Comparison of ENCODE assay signal across 19 cellular contexts in the genomic region with DNA sequence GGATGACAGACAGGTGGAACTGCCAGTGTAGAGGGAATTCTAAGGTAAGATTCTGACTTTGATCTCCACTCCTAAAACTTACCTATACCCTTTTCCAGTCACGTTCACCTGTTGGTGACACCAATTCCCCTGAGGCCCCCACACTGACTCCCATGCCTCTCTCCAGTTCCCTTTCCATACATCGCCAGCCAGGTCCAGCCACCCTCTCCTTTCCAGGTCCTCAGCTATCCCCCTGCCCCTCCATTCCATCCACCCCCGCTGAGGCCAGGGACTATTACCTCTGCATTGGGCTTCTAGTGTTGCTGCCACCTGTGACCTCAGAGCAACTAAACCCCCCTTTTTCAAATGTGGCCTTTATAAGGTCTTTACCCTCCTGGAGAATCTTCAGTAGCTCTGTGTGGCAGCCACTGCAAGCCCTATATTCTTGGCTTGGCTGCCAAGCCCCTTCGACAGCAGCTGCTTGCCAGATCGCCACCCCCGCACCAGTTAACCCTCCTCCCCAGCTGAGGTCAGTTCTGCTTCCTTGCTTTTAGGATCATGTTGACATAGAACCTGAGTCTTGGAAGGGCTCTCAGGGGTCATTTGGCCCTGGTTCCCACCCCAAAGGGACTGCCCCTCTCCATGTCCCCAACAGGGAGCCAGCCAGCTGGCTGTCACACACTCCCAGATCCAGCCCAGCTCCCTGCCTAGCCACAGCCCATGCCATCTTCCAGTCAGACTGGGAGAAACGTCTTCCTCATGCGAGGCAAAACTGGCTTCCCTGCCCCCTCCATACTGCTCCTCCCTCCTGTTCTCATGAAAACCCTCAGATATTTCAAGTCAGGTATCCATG. TPM values are rescaled to one million over a fixed set of nuclear protein-coding genes. Genes with fewer than 3 reads are reported as not detected.
DNase-seq lines count a peak whose midpoint lies in the region; ATAC-seq and TF ChIP-seq lines count a peak whose summit lies in the region.
"Had no signal": no experiment of that assay in that cellular context is flagged by ENCODE, and none has a peak within 500 bp of the region (broad histone marks: within the 10 kb centered on the region; RNA-seq: fewer than 3 reads in every experiment).

No MANE protein-coding gene starts in this region.

- H3K4me3 ChIP-seq in OCI-LY3 (ENCODE audit: low read length) (no peak overlapping the region), gastroesophageal sphincter (no peak overlapping the region), MM.1S (ENCODE audit: low read length) (no peak overlapping the region)
- H3K4me3 ChIP-seq: A549, HAP-1, upper lobe of right lung had no signal

- H3K4me1 Mint-ChIP-seq in activated CD4-positive, alpha-beta T cell treated with anti-CD3 and anti-CD28 coated beads for 36 hours, result no peaks in the 10 kb centered on the region
- H3K4me1 Mint-ChIP-seq in stimulated activated naive B cell treated with anti-CD40 and anti-IgM and Interleukin-4, amounts not matched to agents 10 μg/mL and 1 μg/mL and 100 μg/mL, for 72 hours, result peaks cover 28 to 51% of the 10 kb centered on the region in 2 donors
- H3K4me1 Mint-ChIP-seq: activated CD4-positive, alpha-beta T cell treated with anti-CD3 and anti-CD28 coated beads, Interleukin-2, amount 10 ng/mL, durations not matched to agents 7 days and 5 days; activated naive CD4-positive, alpha-beta T cell treated with anti-CD3 and anti-CD28 coated beads, Interleukin-2, amount 10 ng/mL, durations not matched to agents 7 days and 5 days had no signal

- H3K79me2 ChIP-seq in OCI-LY3 (ENCODE audit: low read length) (peaks cover 12% of the 10 kb centered on the region), MM.1S (ENCODE audit: low read length) (peaks cover 14% of the 10 kb centered on the region)

- TF ChIP-seq EP300 in gastroesophageal sphincter (IDR thresholded peaks at IDR 0.05), result no peak

- WGBS in gastroesophageal sphincter (ENCODE audit: low coverage in 1 of 2), 2 donors, result 70 to 90% methylated on average over 4 of the region's 8 CpGs

- H3K9ac ChIP-seq in OCI-LY3 (ENCODE audit: low read length) (no peak overlapping the region), MM.1S (ENCODE audit: low read length) (no peak overlapping the region)

- H3K27ac Mint-ChIP-seq in activated CD4-positive, alpha-beta T cell treated with anti-CD3 and anti-CD28 coated beads for 36 hours, result peak overlapping the region; percentile 28
- H3K27ac Mint-ChIP-seq in stimulated activated naive B cell treated with anti-CD40 and anti-IgM and Interleukin-4, amounts not matched to agents 10 μg/mL and 1 μg/mL and 100 μg/mL, for 72 hours, result peak overlapping the region; percentile 79
- H3K27ac Mint-ChIP-seq: activated CD4-positive, alpha-beta T cell treated with anti-CD3 and anti-CD28 coated beads, Interleukin-2, amount 10 ng/mL, durations not matched to agents 7 days and 5 days; activated naive CD4-positive, alpha-beta T cell treated with anti-CD3 and anti-CD28 coated beads, Interleukin-2, amount 10 ng/mL, durations not matched to agents 7 days and 5 days had no signal

- H3K4me1 ChIP-seq in OCI-LY3 (ENCODE audit: low read length) (peaks cover 7% of the 10 kb centered on the region; the same call in 1 of the 2 replicates), gastroesophageal sphincter (peaks cover 0 to 73% (median 37%) of the 10 kb centered on the region in 3 donors), MM.1S (ENCODE audit: low read length) (no peaks in the 10 kb centered on the region)
- H3K4me1 ChIP-seq: HAP-1 had no signal

- POLR2A ChIA-PET in activated CD4-positive, alpha-beta T cell treated with anti-CD3 and anti-CD28 coated beads for 36 hours (lab: Charles Lee), result no interaction called here

- TF ChIP-seq POLR2A in gastroesophageal sphincter (IDR thresholded peaks at IDR 0.05), result no peak

- 0 out of 2 replicates have a peak overlapping the region, but pooled peaks have one; percentile 94 for H3K4me2 ChIP-seq in OCI-LY3 (ENCODE audit: low read length)
- H3K4me2 ChIP-seq in MM.1S (ENCODE audit: low read depth, low read length), result no peak overlapping the region
- H3K4me2 ChIP-seq: A549 had no signal

- H3K36me3 ChIP-seq in OCI-LY3 (replicated peaks; ENCODE audit: low read depth, low read length), result peaks cover 3% of the 10 kb centered on the region
- peaks cover 0 to 92% of the 10 kb centered on the region in 2 donors for H3K36me3 ChIP-seq in gastroesophageal sphincter
- no peaks in the 10 kb centered on the region for H3K36me3 ChIP-seq in MM.1S (replicated peaks; ENCODE audit: insufficient read depth, low read length)

- H2AFZ ChIP-seq in OCI-LY3 (ENCODE audit: low read depth, low read length), result no peak overlapping the region
- H2AFZ ChIP-seq in MM.1S (ENCODE audit: low read length), result no peak overlapping the region

- no peak for ATAC-seq in activated CD4-positive, alpha-beta T cell treated with anti-CD3 and anti-CD28 coated beads for 36 hours
- ATAC-seq in gastroesophageal sphincter, result no peak
- ATAC-seq in stimulated activated naive B cell treated with anti-CD40 and anti-IgM and Interleukin-4, amounts not matched to agents 10 μg/mL and 1 μg/mL and 100 μg/mL, for 72 hours (replicated peaks), result no peak
- no peak for ATAC-seq in HG03342 (IDR thresholded peaks at IDR 0.05; ENCODE audit: unreplicated experiment)
- ATAC-seq: A549, left lobe of liver, upper lobe of right lung had no signal

- CTCF ChIA-PET in activated CD4-positive, alpha-beta T cell treated with anti-CD3 and anti-CD28 coated beads for 36 hours (lab: Charles Lee), result interaction anchor here (0.6 to 1.5 kb wide), 6 partner anchors 35 to 312 kb away, joined by 3 read pairs; no protein-coding TSS in a partner anchor

- no peaks in the 10 kb centered on the region for H3K9me3 Mint-ChIP-seq in activated CD4-positive, alpha-beta T cell treated with anti-CD3 and anti-CD28 coated beads for 36 hours (ENCODE audit: low read depth)
- peaks cover 0 to 4% of the 10 kb centered on the region in 2 donors for H3K9me3 Mint-ChIP-seq in stimulated activated naive B cell treated with anti-CD40 and anti-IgM and Interleukin-4, amounts not matched to agents 10 μg/mL and 1 μg/mL and 100 μg/mL, for 72 hours
- H3K9me3 Mint-ChIP-seq: activated naive CD4-positive, alpha-beta T cell treated with anti-CD3 and anti-CD28 coated beads, Interleukin-2, amount 10 ng/mL, durations not matched to agents 7 days and 5 days had no signal

- H4K20me1 ChIP-seq in OCI-LY3 (ENCODE audit: insufficient read depth, low read length), result no peaks in the 10 kb centered on the region
- no peaks in the 10 kb centered on the region for H4K20me1 ChIP-seq in MM.1S (ENCODE audit: insufficient read depth, low read length)

- no peak overlapping the region for H3K4me3 Mint-ChIP-seq in activated CD4-positive, alpha-beta T cell treated with anti-CD3 and anti-CD28 coated beads for 36 hours
- peak overlapping the region in 1 of 2 donors; percentile 8 for H3K4me3 Mint-ChIP-seq in stimulated activated naive B cell treated with anti-CD40 and anti-IgM and Interleukin-4, amounts not matched to agents 10 μg/mL and 1 μg/mL and 100 μg/mL, for 72 hours
- H3K4me3 Mint-ChIP-seq: activated CD4-positive, alpha-beta T cell treated with anti-CD3 and anti-CD28 coated beads, Interleukin-2, amount 10 ng/mL, durations not matched to agents 7 days and 5 days; activated naive CD4-positive, alpha-beta T cell treated with anti-CD3 and anti-CD28 coated beads, Interleukin-2, amount 10 ng/mL, durations not matched to agents 7 days and 5 days had no signal

- DNase-seq in activated CD4-positive, alpha-beta T cell treated with anti-CD3 and anti-CD28 coated beads for 36 hours, result no peak
- no peak for DNase-seq in activated CD4-positive, alpha-beta T cell treated with anti-CD3 and anti-CD28 coated beads for 48 hours
- DNase-seq in stimulated activated naive B cell treated with anti-CD40 and anti-IgM and Interleukin-4, amounts not matched to agents 10 μg/mL and 1 μg/mL and 100 μg/mL, for 72 hours, result no peak
- DNase-seq in GDM1 (lab: John Stamatoyannopoulos, UW), result no peak
- no peak for DNase-seq in MM.1S
- DNase-seq: activated CD4-positive, alpha-beta T cell treated with anti-CD3 and anti-CD28 coated beads, Interleukin-2, amount 10 ng/mL, durations not matched to agents 7 days and 5 days; activated naive CD4-positive, alpha-beta T cell treated with anti-CD3 and anti-CD28 coated beads, Interleukin-2, amount 10 ng/mL, durations not matched to agents 7 days and 5 days; Caco-2; EL; NCI-H1105 treated with DMSO at 0.1 percent for 48 hours; NCI-H2081 treated with DMSO at 0.1 percent for 48 hours; stimulated activated CD4-positive, alpha-beta T cell treated with anti-CD3 and anti-CD28 coated beads, Interleukin-4, amount 100 ng/mL, for 24 hours; upper lobe of right lung had no signal

- H3K36me3 Mint-ChIP-seq in activated CD4-positive, alpha-beta T cell treated with anti-CD3 and anti-CD28 coated beads for 36 hours (ENCODE audit: low read depth), result peaks cover 72% of the 10 kb centered on the region
- peaks cover 93 to 100% of the 10 kb centered on the region in 2 donors for H3K36me3 Mint-ChIP-seq in stimulated activated naive B cell treated with anti-CD40 and anti-IgM and Interleukin-4, amounts not matched to agents 10 μg/mL and 1 μg/mL and 100 μg/mL, for 72 hours

- TF ChIP-seq CTCF in OCI-LY3 (IDR thresholded peaks at IDR 0.05; ENCODE audit: low read depth, low read length) (no peak), gastroesophageal sphincter (IDR thresholded peaks at IDR 0.05) (no peak), MM.1S (IDR thresholded peaks at IDR 0.05; ENCODE audit: low read length) (no peak)

- intact Hi-C loops in activated CD4-positive, alpha-beta T cell treated with anti-CD3 and anti-CD28 coated beads for 36 hours (cut with DNase I, micrococcal nuclease), result no loop called here

- H3K9me2 ChIP-seq in MM.1S (replicated peaks; ENCODE audit: insufficient read depth, low read length), result no peaks in the 10 kb centered on the region

- no peaks in the 10 kb centered on the region for H3F3A ChIP-seq in MM.1S (ENCODE audit: insufficient read depth, low read length)

- H3K9me3 ChIP-seq in OCI-LY3 (ENCODE audit: insufficient read depth, low read length) (no peaks in the 10 kb centered on the region), gastroesophageal sphincter (no peaks in the 10 kb centered on the region), MM.1S (replicated peaks; ENCODE audit: insufficient read depth, low read length) (no peaks in the 10 kb centered on the region)
- H3K9me3 ChIP-seq: A549, Caco-2, HAP-1, upper lobe of right lung had no signal

- H3K27me3 Mint-ChIP-seq in activated CD4-positive, alpha-beta T cell treated with anti-CD3 and anti-CD28 coated beads for 36 hours, result no peaks in the 10 kb centered on the region
- H3K27me3 Mint-ChIP-seq in stimulated activated naive B cell treated with anti-CD40 and anti-IgM and Interleukin-4, amounts not matched to agents 10 μg/mL and 1 μg/mL and 100 μg/mL, for 72 hours, result peaks cover 0 to 15% of the 10 kb centered on the region in 2 donors
- H3K27me3 Mint-ChIP-seq: activated CD4-positive, alpha-beta T cell treated with anti-CD3 and anti-CD28 coated beads, Interleukin-2, amount 10 ng/mL, durations not matched to agents 7 days and 5 days; activated naive CD4-positive, alpha-beta T cell treated with anti-CD3 and anti-CD28 coated beads, Interleukin-2, amount 10 ng/mL, durations not matched to agents 7 days and 5 days had no signal

- H3K27ac ChIP-seq in OCI-LY3 (ENCODE audit: low read length) (no peak overlapping the region), gastroesophageal sphincter (peak overlapping the region in 3 of 4 donors; percentile 44 to 80 (median 51)), MM.1S (ENCODE audit: low read length) (no peak overlapping the region)
- H3K27ac ChIP-seq: upper lobe of right lung had no signal

- H3K27me3 ChIP-seq in OCI-LY3 (ENCODE audit: low read depth, low read length), result no peaks in the 10 kb centered on the region
- H3K27me3 ChIP-seq in gastroesophageal sphincter, result no peaks in the 10 kb centered on the region
- H3K27me3 ChIP-seq in MM.1S (replicated peaks; ENCODE audit: insufficient read depth, low read length), result no peaks in the 10 kb centered on the region
- H3K27me3 ChIP-seq: upper lobe of right lung had no signal

RNA-seq across cellular contexts. Expression of a gene that starts 14.7 kb away (rescaled TPM):
- total RNA-seq in activated CD4-positive, alpha-beta T cell treated with anti-CD3 and anti-CD28 coated beads for 36 hours, result 10 to 100 TPM; 37.7 to 44.8 TPM
- 10 to 100 TPM; 29.6 to 50.8 (median 45.9) TPM for total RNA-seq in gastroesophageal sphincter

RNA-seq across cellular contexts. Expression of a gene that starts 59.2 kb away (rescaled TPM):
- total RNA-seq in activated CD4-positive, alpha-beta T cell treated with anti-CD3 and anti-CD28 coated beads for 36 hours, result 10 to 100 TPM; 79.1 to 82.6 TPM
- total RNA-seq in gastroesophageal sphincter, result 100 to 1,000 TPM in 1 of 4 donors, 10 to 100 TPM in 3; 82.6 to 102 (median 92.4) TPM

Comparison
In these comparisons a context has a peak if more than half of its experiments do, and no peak if none do; other contexts are left out.
1. H3K27ac ChIP-seq: peak in gastroesophageal sphincter (3 of 4); none in OCI-LY3 (single experiment) and MM.1S (single experiment).